ENCODE assay signal across 3 cellular contexts in the genomic region with DNA sequence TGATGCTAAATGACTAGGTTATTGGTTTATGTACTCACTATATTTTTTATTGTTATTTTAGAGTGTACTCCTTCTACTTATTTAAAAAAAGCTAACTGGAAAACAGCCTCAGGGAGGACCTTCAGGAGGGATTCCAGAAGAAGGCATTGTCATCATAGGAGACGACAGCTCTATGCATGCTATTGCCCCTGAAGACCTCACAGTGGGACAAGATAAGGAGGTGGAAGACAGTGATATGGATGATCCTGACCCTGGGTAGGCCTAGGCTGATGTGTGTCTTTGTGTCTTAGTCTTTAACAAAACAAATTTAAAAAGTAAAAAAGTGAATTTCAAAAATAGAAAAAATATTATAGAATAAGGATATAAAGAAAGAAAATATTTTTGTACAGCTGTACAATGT.
"Had no signal": no experiment of that assay in that cellular context is flagged by ENCODE, and none has a peak within 500 bp of the region (broad histone marks: within the 10 kb centered on the region; RNA-seq: fewer than 3 reads in every experiment).

No MANE protein-coding gene starts in this region.

- H3K4me1 Mint-ChIP-seq: GM23338 had no signal

- H3K4me3 ChIP-seq: GM23338 had no signal

- H3K4me3 Mint-ChIP-seq: GM23338, H9 had no signal

- H3K27ac Mint-ChIP-seq: GM23338, H9 had no signal

- H3K9me3 Mint-ChIP-seq: GM23338, H9 had no signal

- H3K4me2 ChIP-seq: GM23338 had no signal

- DNase-seq: H9, HCEC 1CT had no signal
